In genomic region chr4:80730158-80730557, GRCh38 we compare ENCODE assay signal across 27 cellular contexts.
"Had no signal": no experiment of that assay in that cellular context is flagged by ENCODE, and none has a peak within 500 bp of the region (broad histone marks: within the 10 kb centered on the region; RNA-seq: fewer than 3 reads in every experiment).

No MANE protein-coding gene starts in this region.

- H3K36me3 ChIP-seq: left ventricle myocardium inferior, pancreas, prostate gland, tibial nerve, vagina had no signal

- H3K27me3 ChIP-seq: hepatocyte, pancreas, tibial nerve, vagina had no signal

- H3K79me2 ChIP-seq: hepatocyte had no signal

- H3K4me3 Mint-ChIP-seq: mesothelial cell of epicardium; naive B cell; natural killer cell; nephron progenitor cell; stimulated activated naive CD8-positive, alpha-beta T cell treated with anti-CD3 and anti-CD28 coated beads, Interleukin-15, amount 100 ng/mL, for 72 hours; type B pancreatic cell had no signal

- H3K36me3 Mint-ChIP-seq: mesothelial cell of epicardium, naive B cell, natural killer cell, type B pancreatic cell had no signal

- H3K9me3 ChIP-seq: pancreas, prostate gland, tibial nerve, vagina had no signal

- H3K27me3 Mint-ChIP-seq: stimulated activated naive CD8-positive, alpha-beta T cell treated with anti-CD3 and anti-CD28 coated beads, Interleukin-15, amount 100 ng/mL, for 72 hours; type B pancreatic cell had no signal

- H3K4me3 ChIP-seq: hepatocyte, left ventricle myocardium inferior, lung, pancreas, prostate gland, skin epidermis, tibial nerve, vagina had no signal

- H3K4me1 ChIP-seq: left ventricle myocardium inferior, pancreas, prostate gland, tibial nerve, vagina had no signal

- H3K27ac ChIP-seq: hepatocyte, left ventricle myocardium inferior, pancreas, prostate gland, skin epidermis, tibial nerve, vagina had no signal

- ATAC-seq: natural killer cell; pancreas; right cardiac atrium; sciatic nerve; stimulated activated naive CD8-positive, alpha-beta T cell treated with anti-CD3 and anti-CD28 coated beads, Interleukin-15, amount 100 ng/mL, for 72 hours had no signal

- H3K4me2 ChIP-seq: hepatocyte had no signal

- DNase-seq: islet precursor cell; left ventricle myocardium inferior; mesendoderm; naive B cell; natural killer cell; nephron progenitor cell; nucleus accumbens; pancreas; posterior cingulate gyrus; retina; right cardiac atrium; stimulated activated CD4-positive, alpha-beta T cell treated with anti-CD3 and anti-CD28 coated beads, Interleukin-12 subunit alpha, Interleukin-12 subunit beta, amount 100 ng/mL, for 4 hours; stimulated activated CD4-positive, alpha-beta T cell treated with anti-CD3 and anti-CD28 coated beads, Interleukin-15, amount 100 ng/mL, for 24 hours; stimulated activated CD4-positive, alpha-beta T cell treated with anti-CD3 and anti-CD28 coated beads, Interleukin-2, amount 100 ng/mL, for 24 hours; stimulated activated CD4-positive, alpha-beta T cell treated with anti-CD3 and anti-CD28 coated beads, Interleukin-4, amount 100 ng/mL, for 1 hour; stimulated activated naive CD4-positive, alpha-beta T cell treated with Interleukin-2 at 50 U/mL for 16 hours; stimulated activated naive CD8-positive, alpha-beta T cell treated with anti-CD3 and anti-CD28 coated beads, Interleukin-15, amount 100 ng/mL, for 72 hours; substantia nigra had no signal

- H3K4me1 Mint-ChIP-seq: natural killer cell; nephron progenitor cell; stimulated activated naive CD8-positive, alpha-beta T cell treated with anti-CD3 and anti-CD28 coated beads, Interleukin-15, amount 100 ng/mL, for 72 hours had no signal

- H2AFZ ChIP-seq: hepatocyte had no signal

- H3K27ac Mint-ChIP-seq: mesothelial cell of epicardium; natural killer cell; nephron progenitor cell; stimulated activated naive CD8-positive, alpha-beta T cell treated with anti-CD3 and anti-CD28 coated beads, Interleukin-15, amount 100 ng/mL, for 72 hours; type B pancreatic cell had no signal

- H3K9me3 Mint-ChIP-seq: type B pancreatic cell had no signal
